ENCODE assay signal across 14 cellular contexts in genomic region chr2:126774290-126774689, GRCh38.
DNase-seq lines count a peak whose midpoint lies in the region; ATAC-seq, FAIRE-seq and TF ChIP-seq lines count a peak whose summit lies in the region.
"Had no signal": no experiment of that assay in that cellular context is flagged by ENCODE, and none has a peak within 500 bp of the region (broad histone marks: within the 10 kb centered on the region; RNA-seq: fewer than 3 reads in every experiment).

No MANE protein-coding gene starts in this region.

- no peak overlapping the region for H3K9ac ChIP-seq in GM12878 (ENCODE audit: control insufficient read depth, insufficient read depth, low read length)

- no peaks in the 10 kb centered on the region for H3K36me3 ChIP-seq in CD4-positive, CD25-positive, alpha-beta regulatory T cell (ENCODE audit: control insufficient read depth, insufficient read depth, low read length)
- H3K36me3 ChIP-seq in GM12878 (ENCODE audit: control insufficient read depth in 2 of 2, insufficient read depth in 2 of 2, low read length in 1 of 2) = no peaks in the 10 kb centered on the region
- H3K36me3 ChIP-seq: BE2C had no signal

- TF ChIP-seq RAD21 in GM12878 (IDR thresholded peaks at IDR 0.05; ENCODE audit: insufficient read depth, low read depth, low read length) = no peak

- POLR2A ChIA-PET in CD4-positive, alpha-beta T cell (lab: Charles Lee) = no interaction called here
- POLR2A ChIA-PET in GM12878 (lab: Charles Lee) = no interaction called here

- H3K27me3 ChIP-seq in CD4-positive, CD25-positive, alpha-beta regulatory T cell (ENCODE audit: control insufficient read depth, insufficient read depth, low read length) = no peaks in the 10 kb centered on the region
- H3K27me3 ChIP-seq in CD4-positive, alpha-beta T cell (ENCODE audit: control insufficient read depth, insufficient read depth, low read length) = no peaks in the 10 kb centered on the region
- no peaks in the 10 kb centered on the region for H3K27me3 ChIP-seq in GM12878 (replicated peaks in 1 of 2; ENCODE audit: control insufficient read depth in 2 of 2, insufficient read depth in 2 of 2, low read length in 1 of 2)
- H3K27me3 ChIP-seq: BE2C had no signal

- TF ChIP-seq EP300 in GM12878 (IDR thresholded peaks at IDR 0.05; ENCODE audit: borderline replicate concordance in 1 of 2, control insufficient read depth in 1 of 2, low read depth in 2 of 2, low read length in 2 of 2) = no peak

- no peak overlapping the region for H3K4me2 ChIP-seq in GM12878 (ENCODE audit: control insufficient read depth, insufficient read depth)
- H3K4me2 ChIP-seq: A549 had no signal

- TF ChIP-seq POLR2A in GM12878 (IDR thresholded peaks at IDR 0.05; ENCODE audit: low read depth, low read length) = no peak

- in situ Hi-C loops in GM12878 (cut with MboI) = loop anchor here (5.0 kb wide), 1 partner anchor 247 kb away; no protein-coding TSS in a partner anchor

- no peak for TF ChIP-seq CTCF in CD4-positive, alpha-beta T cell (IDR thresholded peaks at IDR 0.05)
- no peak for TF ChIP-seq CTCF in GM12878 (IDR thresholded peaks at IDR 0.05 in 2 of 3, conservative IDR thresholded peaks at IDR 0.05 in 1 of 3; ENCODE audit: control insufficient read depth in 2 of 3, extremely low read depth in 1 of 3, insufficient read depth in 1 of 3, low read depth in 3 of 3, low read length in 3 of 3)

- peak overlapping the region in 1 of 4 donors; percentile 56 for H3K4me3 Mint-ChIP-seq in CD4-positive, CD25-positive, alpha-beta regulatory T cell
- peak overlapping the region; percentile 8 for H3K4me3 Mint-ChIP-seq in CD4-positive, alpha-beta T cell
- H3K4me3 Mint-ChIP-seq in T-helper 17 cell = no peak overlapping the region
- H3K4me3 Mint-ChIP-seq: H9 had no signal

- no peak overlapping the region for H2AFZ ChIP-seq in GM12878 (ENCODE audit: control insufficient read depth, low read depth, low read length)

- H3K27me3 Mint-ChIP-seq in CD4-positive, CD25-positive, alpha-beta regulatory T cell = peaks cover 10% of the 10 kb centered on the region
- no peaks in the 10 kb centered on the region for H3K27me3 Mint-ChIP-seq in CD4-positive, alpha-beta T cell
- no peaks in the 10 kb centered on the region for H3K27me3 Mint-ChIP-seq in T-helper 17 cell

- H3K9me3 Mint-ChIP-seq in CD4-positive, CD25-positive, alpha-beta regulatory T cell = no peaks in the 10 kb centered on the region
- no peaks in the 10 kb centered on the region for H3K9me3 Mint-ChIP-seq in CD4-positive, alpha-beta T cell

- no peak for FAIRE-seq in GM12878 (lab: Jason Lieb, UNC)
- FAIRE-seq: A549 had no signal

- WGBS in GM12878 (ENCODE audit: insufficient coverage, insufficient replicate concordance, low lambda C conversion rate, missing lambda C conversion rate) = 61% methylated on average over 6 of the region's 6 CpGs

- SMC1A ChIA-PET in GM12878 (lab: Charles Lee; ENCODE audit: uncharacterized antibody, unreplicated experiment) = interaction anchor here (1.7 to 6.4 kb wide), 2 partner anchors 246 kb away, joined by 6 to 58 read pairs; no protein-coding TSS in a partner anchor

- H3K79me2 ChIP-seq in GM12878 (ENCODE audit: control insufficient read depth, insufficient read depth, low read length) = no peaks in the 10 kb centered on the region

- intact Hi-C loops in CD4-positive, alpha-beta T cell (cut with DNase I, micrococcal nuclease) = no loop called here
- intact Hi-C loops in GM12878 (cut with micrococcal nuclease; ENCODE audit: unreplicated experiment) = loop anchor here (10.0 kb wide), 1 partner anchor 1969 kb away; no protein-coding TSS in a partner anchor
- intact Hi-C loops in sciatic nerve (cut with DNase I) = no loop called here

- DNase-seq in CD4-positive, CD25-positive, alpha-beta regulatory T cell = no peak
- DNase-seq in CD4-positive, alpha-beta T cell = no peak
- DNase-seq in GM12878 (ENCODE audit: low read depth, low spot score) = no peak
- DNase-seq in sciatic nerve (ENCODE audit: low spot score) = peak; percentile 32
- DNase-seq in T-helper 17 cell = no peak
- DNase-seq in stimulated activated naive CD4-positive, alpha-beta T cell (lab: John Stamatoyannopoulos, UW) = no peak
- no peak for DNase-seq in NCI-H187 (lab: John Stamatoyannopoulos, UW)
- DNase-seq: BE2C, DMS53, GF-D8, GOT3, H9 had no signal

- no peak for ATAC-seq in CD4-positive, CD25-positive, alpha-beta regulatory T cell (ENCODE audit: low read depth in 2 of 2)
- no peak for ATAC-seq in CD4-positive, alpha-beta T cell (ENCODE audit: poor library complexity)
- ATAC-seq in GM12878 = no peak
- no peak for ATAC-seq in sciatic nerve
- no peak for ATAC-seq in T-helper 17 cell
- ATAC-seq: A549 had no signal

- peak overlapping the region in 2 of 3 donors; percentile 44 to 53 for H3K27ac Mint-ChIP-seq in CD4-positive, CD25-positive, alpha-beta regulatory T cell
- H3K27ac Mint-ChIP-seq in CD4-positive, alpha-beta T cell = no peak overlapping the region
- no peak overlapping the region for H3K27ac Mint-ChIP-seq in T-helper 17 cell
- H3K27ac Mint-ChIP-seq: H9 had no signal

- no peaks in the 10 kb centered on the region for H4K20me1 ChIP-seq in GM12878 (ENCODE audit: control insufficient read depth, insufficient read depth)

- CTCF ChIA-PET in CD4-positive, alpha-beta T cell (lab: Charles Lee) = interaction anchor here (5.9 kb wide), 1 partner anchor 246 kb away, joined by 52 read pairs; no protein-coding TSS in a partner anchor
- CTCF ChIA-PET in GM12878 (lab: Yijun Ruan, JAX) = interaction anchor here (7.6 kb wide), 1 partner anchor 246 kb away, joined by 124 read pairs; no protein-coding TSS in a partner anchor

- RAD21 ChIA-PET in GM12878 (lab: Charles Lee; ENCODE audit: unreplicated experiment) = interaction anchor here (0.9 to 1.2 kb wide), 3 partner anchors 197 to 246 kb away, joined by 3 to 7 read pairs (median 4); no protein-coding TSS in a partner anchor

- no peaks in the 10 kb centered on the region for H3K36me3 Mint-ChIP-seq in CD4-positive, CD25-positive, alpha-beta regulatory T cell
- H3K36me3 Mint-ChIP-seq in CD4-positive, alpha-beta T cell (ENCODE audit: low read depth) = no peaks in the 10 kb centered on the region
- peaks cover 8% of the 10 kb centered on the region for H3K36me3 Mint-ChIP-seq in T-helper 17 cell (ENCODE audit: low read depth)

- peaks cover 0 to 31% (median 9%) of the 10 kb centered on the region in 4 donors for H3K4me1 Mint-ChIP-seq in CD4-positive, CD25-positive, alpha-beta regulatory T cell
- H3K4me1 Mint-ChIP-seq in CD4-positive, alpha-beta T cell (ENCODE audit: low read depth) = peaks cover 30% of the 10 kb centered on the region
- H3K4me1 Mint-ChIP-seq in T-helper 17 cell = peaks cover 30% of the 10 kb centered on the region

- peaks cover 5% of the 10 kb centered on the region for H3K4me1 ChIP-seq in CD4-positive, CD25-positive, alpha-beta regulatory T cell (ENCODE audit: control insufficient read depth, insufficient read depth, low read length, poor library complexity, severe bottlenecking)
- H3K4me1 ChIP-seq in GM12878 (ENCODE audit: control insufficient read depth, insufficient read depth, low read length) = peaks cover 6% of the 10 kb centered on the region
- H3K4me1 ChIP-seq: BE2C had no signal

- H3K9me3 ChIP-seq in CD4-positive, CD25-positive, alpha-beta regulatory T cell (ENCODE audit: control insufficient read depth in 2 of 2, low read length in 2 of 2) = no peaks in the 10 kb centered on the region
- H3K9me3 ChIP-seq in CD4-positive, alpha-beta T cell (ENCODE audit: control insufficient read depth, low read length) = no peaks in the 10 kb centered on the region
- H3K9me3 ChIP-seq in GM12878 (replicated peaks; ENCODE audit: control insufficient read depth, insufficient read depth, low read length) (no peaks in the 10 kb centered on the region), T-helper 17 cell (ENCODE audit: control insufficient read depth, low read length, poor library complexity, severe bottlenecking) (no peaks in the 10 kb centered on the region)
- H3K9me3 ChIP-seq: A549, BE2C had no signal

- BruUV-seq in GM12878 (replicated peaks; lab: Mats Ljungman, UMichigan) = no TSS peak

- no peak overlapping the region for H3K27ac ChIP-seq in CD4-positive, CD25-positive, alpha-beta regulatory T cell (ENCODE audit: insufficient read depth, low read length, poor library complexity, severe bottlenecking)
- H3K27ac ChIP-seq in CD4-positive, alpha-beta T cell (ENCODE audit: low read depth, low read length) = no peak overlapping the region
- no peak overlapping the region for H3K27ac ChIP-seq in GM12878 (ENCODE audit: control insufficient read depth, insufficient read depth)
- H3K27ac ChIP-seq: A549, C4-2B had no signal

- no peak overlapping the region for H3K4me3 ChIP-seq in CD4-positive, CD25-positive, alpha-beta regulatory T cell (ENCODE audit: low read depth, low read length)
- no peak overlapping the region for H3K4me3 ChIP-seq in GM12878
- H3K4me3 ChIP-seq: A549 had no signal

TF ChIP-seq in GM12878, 131 proteins besides CTCF, POLR2A, EP300 and RAD21:
- TF ChIP-seq SIN3A (IDR thresholded peaks at IDR 0.05; ENCODE audit: low read depth, low read length) (no peak), RCOR1 (conservative IDR thresholded peaks at IDR 0.05; ENCODE audit: low read depth, low read length) (no peak), BCL3 (IDR thresholded peaks at IDR 0.05; ENCODE audit: borderline replicate concordance, insufficient read depth, low read depth, low read length, poor library complexity, severe bottlenecking) (peak; percentile 91), CREM (IDR thresholded peaks at IDR 0.05; ENCODE audit: low read depth) (no peak)

Comparison
In these comparisons a context has a peak if more than half of its experiments do, and no peak if none do; other contexts are left out.
1. H3K27ac Mint-ChIP-seq: peak in CD4-positive, CD25-positive, alpha-beta regulatory T cell (2 of 3); none in CD4-positive, alpha-beta T cell (single experiment) and T-helper 17 cell (single experiment).